Comparison of ENCODE assay signal across 8 cellular contexts in genomic region chr1:183842817-183843187, GRCh38. TPM values are rescaled to one million over a fixed set of nuclear protein-coding genes. Genes with fewer than 3 reads are reported as not detected.
A peak's percentile ranks its signal among the peaks of the same experiment; 100 is the strongest.
DNase-seq lines count a peak whose midpoint lies in the region; ATAC-seq and TF ChIP-seq lines count a peak whose summit lies in the region.

No MANE protein-coding gene starts in this region.

- H3K4me1 ChIP-seq in heart right ventricle, result peaks cover 3 to 68% (median 45%) of the 10 kb centered on the region in 9 donors
- H3K4me1 ChIP-seq in vagina, result peaks cover 20% of the 10 kb centered on the region

- H3K4me3 ChIP-seq in heart right ventricle (peak overlapping the region in 7 of 10 donors; percentile 2 to 27 (median 10)), dorsolateral prefrontal cortex (peak overlapping the region in 14 of 59 donors; percentile 1 to 33 (median 16)), vagina (no peak overlapping the region)

- H3K36me3 ChIP-seq in heart right ventricle, result peaks cover 0 to 17% (median 0%) of the 10 kb centered on the region in 9 donors
- H3K36me3 ChIP-seq in vagina, result no peaks in the 10 kb centered on the region

- ATAC-seq in heart right ventricle (no peak), left ventricle myocardium superior (no peak), HG03159 (IDR thresholded peaks at IDR 0.05; ENCODE audit: unreplicated experiment) (peak; percentile 42)

- TF ChIP-seq CTCF in heart right ventricle (IDR thresholded peaks at IDR 0.05), result no peak
- no peak for TF ChIP-seq CTCF in dorsolateral prefrontal cortex (IDR thresholded peaks at IDR 0.05 in 54 of 56, conservative IDR thresholded peaks at IDR 0.05 in 2 of 56; ENCODE audit: low read depth in 1 of 56, partially characterized antibody in 56 of 56)
- no peak for TF ChIP-seq CTCF in vagina (IDR thresholded peaks at IDR 0.05)

- no peaks in the 10 kb centered on the region for H3K27me3 ChIP-seq in heart right ventricle
- no peaks in the 10 kb centered on the region for H3K27me3 ChIP-seq in dorsolateral prefrontal cortex
- H3K27me3 ChIP-seq in vagina, result no peaks in the 10 kb centered on the region

- H3K27ac ChIP-seq in heart right ventricle (peak overlapping the region; percentile 34 to 84 (median 58)), dorsolateral prefrontal cortex (peak overlapping the region in 53 of 59 donors; percentile 1 to 77 (median 53)), vagina (peak overlapping the region; percentile 13)

- no peak for DNase-seq in heart right ventricle
- no peak for DNase-seq in left ventricle myocardium superior
- no peak for DNase-seq in dorsolateral prefrontal cortex
- DNase-seq in vagina (ENCODE audit: extremely low spot score in 2 of 2), result no peak
- DNase-seq in GM19240 (ENCODE audit: insufficient read length, low spot score), result no peak
- DNase-seq in GM03348 (ENCODE audit: low spot score), result no peak
- DNase-seq in NCI-H510A treated with DMSO at 0.1 percent for 48 hours (lab: John Stamatoyannopoulos, UW), result no peak

- TF ChIP-seq POLR2A in vagina (IDR thresholded peaks at IDR 0.05), result no peak

- H3K9me3 ChIP-seq in heart right ventricle, result no peaks in the 10 kb centered on the region
- H3K9me3 ChIP-seq in vagina, result no peaks in the 10 kb centered on the region

- 46 to 74% methylated on average over 1 of the region's 1 CpG for WGBS in heart right ventricle, 2 donors

- intact Hi-C loops in heart right ventricle (cut with DNase I) (loop anchor here in 1 of 10 donors (5.0 kb wide), 1 partner anchor 34 kb away; no protein-coding TSS in a partner anchor), left ventricle myocardium superior (cut with micrococcal nuclease) (no loop called here), dorsolateral prefrontal cortex (cut with DNase I) (no loop called here), vagina (cut with DNase I) (no loop called here)

RNA-seq across cellular contexts. Expression of gene RGL1, which starts 37.9 kb away (rescaled TPM):
- total RNA-seq in heart right ventricle, result 10 to 100 TPM; 12.6 to 33.4 (median 18.9) TPM
- polyA plus RNA-seq in heart right ventricle, result 1 to 10 TPM; 3.8 to 9.8 TPM
- 18.5 TPM for total RNA-seq in left ventricle myocardium superior
- total RNA-seq in dorsolateral prefrontal cortex, result 100 to 1,000 TPM in 1 of 120 experiments, 10 to 100 TPM in 119; 50.4 to 101 (median 62.6) TPM
- 23.1 TPM for total RNA-seq in vagina

Comparison
In these comparisons a context has a peak if more than half of its experiments do, and no peak if none do; other contexts are left out.
1. H3K4me3 ChIP-seq: peak in heart right ventricle (7 of 10); none in vagina (0 of 2).
2. Peak in every context shown above with its lines, with median percentiles within 50 percentile points of each other: H3K27ac ChIP-seq.